11 cellular contexts compared by ENCODE assay signal in genomic region chr9:98632839-98633238, GRCh38.
"Had no signal": no experiment of that assay in that cellular context is flagged by ENCODE, and none has a peak within 500 bp of the region (broad histone marks: within the 10 kb centered on the region; RNA-seq: fewer than 3 reads in every experiment).

No MANE protein-coding gene starts in this region.

- H3K27ac ChIP-seq: GM23248 had no signal

- DNase-seq: GOT3, H7, H9, HCEC 1CT, HFFc6 had no signal

- FAIRE-seq: H1, H54 had no signal

- H3K9ac ChIP-seq: GM23248 had no signal

- ATAC-seq: GM23338, HCT116 had no signal

- H3K4me3 ChIP-seq: GM23248, GM23338, HAP-1 had no signal

- H2AFZ ChIP-seq: GM23248, GM23338 had no signal

- H3K4me1 ChIP-seq: HAP-1 had no signal

- H3K9me3 ChIP-seq: HAP-1 had no signal

- H3K4me2 ChIP-seq: GM23338 had no signal

- H3K36me3 ChIP-seq: HAP-1 had no signal
